In the genomic region with DNA sequence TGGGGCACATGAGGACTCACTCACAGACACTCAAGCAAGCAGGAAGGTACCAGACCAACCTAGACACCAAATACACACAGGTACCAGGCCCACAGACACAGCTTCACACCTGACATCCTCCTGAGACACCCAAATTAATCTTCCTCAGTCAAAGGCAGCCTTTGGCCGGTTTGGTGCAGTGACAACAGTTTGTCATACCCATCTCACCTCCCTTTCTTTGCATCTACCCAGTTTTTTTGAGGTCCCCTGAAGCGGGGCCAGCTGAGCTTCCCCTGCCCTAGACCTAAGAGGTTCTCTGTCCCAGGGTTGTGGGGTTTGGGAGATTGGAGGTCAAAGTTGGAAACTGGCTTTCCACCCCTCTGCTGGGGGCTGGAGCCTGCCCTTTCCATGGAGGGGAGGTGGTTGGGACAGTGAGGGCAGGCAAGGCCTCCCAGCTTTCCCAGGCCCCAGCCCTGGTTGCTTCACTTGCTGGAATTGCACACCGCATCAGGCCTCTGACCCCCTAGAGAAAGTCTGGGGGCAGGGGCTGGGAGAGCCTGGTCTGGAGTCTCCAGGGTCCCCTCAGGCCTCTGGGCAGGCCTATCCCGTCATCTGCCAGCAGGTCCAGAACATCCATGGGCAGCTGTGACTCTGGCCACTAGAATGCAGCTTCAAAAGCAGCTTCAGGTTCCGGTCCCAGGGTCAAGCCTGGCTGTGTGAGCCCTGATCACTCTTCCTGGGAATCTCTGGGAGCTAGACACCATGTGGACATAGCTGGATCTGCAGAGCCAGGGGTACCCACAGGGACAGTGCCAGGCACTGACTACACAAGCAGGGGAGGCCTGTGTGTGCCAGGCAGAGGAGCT, we compare ENCODE assay signal across 2 cellular contexts.
TF ChIP-seq lines count a peak whose summit lies in the region.

No MANE protein-coding gene starts in this region.

TF ChIP-seq in A549, 52 proteins besides CTCF, POLR2A, EP300 and RAD21 (continued from another document):
- TF ChIP-seq ELK1 (IDR thresholded peaks at IDR 0.05; ENCODE audit: low read depth, low read length), result no peak
- TF ChIP-seq NFE2L2 (conservative IDR thresholded peaks at IDR 0.05; ENCODE audit: low read length), result no peak
- no peak for TF ChIP-seq RNF2 (IDR thresholded peaks at IDR 0.05; ENCODE audit: borderline replicate concordance, low read depth)
- TF ChIP-seq BHLHE40 (IDR thresholded peaks at IDR 0.05; ENCODE audit: low read depth, low read length), result no peak
- no peak for TF ChIP-seq HES2 (IDR thresholded peaks at IDR 0.05)

TF ChIP-seq in WTC11, 78 proteins besides CTCF, POLR2A, EP300 and RAD21 (continued from another document):
- TF ChIP-seq ZNF317 (CRISPR knock-in tag; IDR thresholded peaks at IDR 0.05; ENCODE audit: borderline replicate concordance, low read depth) (no peak), AR (CRISPR knock-in tag; IDR thresholded peaks at IDR 0.05) (no peak)
TF ChIP-seq in WTC11: peak in this region for 0.
